In genomic region chr17:58517378-58517927, GRCh38 we compare ENCODE assay signal across 8 cellular contexts. TPM values are rescaled to one million over a fixed set of nuclear protein-coding genes. Genes with fewer than 3 reads are reported as not detected.
A peak's percentile ranks its signal among the peaks of the same experiment; 100 is the strongest.
DNase-seq lines count a peak whose midpoint lies in the region; ATAC-seq and TF ChIP-seq lines count a peak whose summit lies in the region.

No MANE protein-coding gene starts in this region.

- H3F3A ChIP-seq in OCI-LY1 (ENCODE audit: insufficient read depth, low read length), result no peaks in the 10 kb centered on the region

- no peaks in the 10 kb centered on the region for H4K20me1 ChIP-seq in OCI-LY1 (ENCODE audit: insufficient read depth, low read length)

- TF ChIP-seq CTCF in OCI-LY1 (IDR thresholded peaks at IDR 0.05; ENCODE audit: low read length), result no peak
- TF ChIP-seq CTCF in psoas muscle (IDR thresholded peaks at IDR 0.05), result no peak

- peak in 2 of 4 donors; percentile 47 to 56 for ATAC-seq in psoas muscle
- ATAC-seq in HG03521 (IDR thresholded peaks at IDR 0.05; ENCODE audit: unreplicated experiment), result no peak

- no peaks in the 10 kb centered on the region for H3K9me2 ChIP-seq in OCI-LY1 (ENCODE audit: low read depth, low read length)

- H3K79me2 ChIP-seq in OCI-LY1 (ENCODE audit: insufficient read depth, low read length), result no peaks in the 10 kb centered on the region

- no peak overlapping the region for H2AFZ ChIP-seq in OCI-LY1 (ENCODE audit: low read length)

- H3K27me3 ChIP-seq in OCI-LY1 (ENCODE audit: insufficient read depth, low read length) (no peaks in the 10 kb centered on the region), esophagus (ENCODE audit: control insufficient read depth in 1 of 2, insufficient read depth in 2 of 2, low read length in 2 of 2) (no peaks in the 10 kb centered on the region), psoas muscle (ENCODE audit: insufficient read depth in 3 of 3, low read length in 2 of 3) (no peaks in the 10 kb centered on the region)

- H3K9ac ChIP-seq in OCI-LY1 (ENCODE audit: low read length), result peak overlapping the region; percentile 83

- H3K36me3 ChIP-seq in OCI-LY1 (ENCODE audit: insufficient read depth, low read length), result peaks cover 6% of the 10 kb centered on the region; the same call in 1 of the 2 replicates
- peaks cover 0 to under 1% of the 10 kb centered on the region in 2 donors for H3K36me3 ChIP-seq in esophagus (ENCODE audit: control insufficient read depth in 2 of 2, insufficient read depth in 2 of 2, low read length in 1 of 2)
- peaks cover 1 to 16% of the 10 kb centered on the region in 2 donors for H3K36me3 ChIP-seq in psoas muscle (ENCODE audit: insufficient read depth in 1 of 2, low read depth in 1 of 2)

- intact Hi-C loops in psoas muscle (cut with DNase I), result loop anchor here (5.0 to 10.0 kb wide), 2 partner anchors 163 to 175 kb away; partner anchors contain the start of genes SUPT4H1 (in 2 of the 2), RAD51C (in 1 of the 2) and TEX14 (in 1 of the 2)

- peak overlapping the region; percentile 67 for H3K27ac ChIP-seq in OCI-LY1 (ENCODE audit: low read depth, low read length, poor library complexity, severe bottlenecking)
- H3K27ac ChIP-seq in esophagus (ENCODE audit: low read depth in 2 of 2, low read length in 1 of 2), result peak overlapping the region; percentile 95 to 98
- peak overlapping the region; percentile 97 for H3K27ac ChIP-seq in psoas muscle

- H3K4me1 ChIP-seq in OCI-LY1 (ENCODE audit: insufficient read depth, low read length, severe bottlenecking) (peaks cover 45% of the 10 kb centered on the region), esophagus (ENCODE audit: control insufficient read depth in 2 of 2, insufficient read depth in 2 of 2, low read length in 1 of 2) (peaks cover 2 to 10% of the 10 kb centered on the region in 2 donors), psoas muscle (peaks cover 26% of the 10 kb centered on the region)

- peak; percentile 72 for TF ChIP-seq POLR2A in GM18526 (IDR thresholded peaks at IDR 0.05; ENCODE audit: extremely low read depth, insufficient read length)

- DNase-seq in psoas muscle, result no peak
- no peak for DNase-seq in amniotic stem cell (lab: John Stamatoyannopoulos, UW)
- no peak for DNase-seq in activated CD4-positive, alpha-beta T cell treated with anti-CD3 and anti-CD28 coated beads for 48 hours
- DNase-seq in superior temporal gyrus (ENCODE audit: extremely low spot score), result no peak

- peak overlapping the region; percentile 75 for H3K4me3 ChIP-seq in OCI-LY1 (ENCODE audit: low read depth, low read length, poor library complexity, severe bottlenecking)
- H3K4me3 ChIP-seq in esophagus (ENCODE audit: low read depth in 1 of 2, low read length in 2 of 2), result peak overlapping the region; percentile 52 to 76
- peak overlapping the region; percentile 87 for H3K4me3 ChIP-seq in psoas muscle

- no peaks in the 10 kb centered on the region for H3K9me3 ChIP-seq in OCI-LY1 (ENCODE audit: low read length)
- no peaks in the 10 kb centered on the region for H3K9me3 ChIP-seq in esophagus (ENCODE audit: control insufficient read depth in 2 of 2, insufficient read depth in 1 of 2, low read depth in 1 of 2, low read length in 1 of 2)
- H3K9me3 ChIP-seq in psoas muscle, result no peaks in the 10 kb centered on the region

- WGBS in esophagus, 2 donors, result 0 to 1% methylated on average over 17 to 27 of the region's 27 CpGs
- WGBS in psoas muscle, 3 donors, result 0 to 2% (median 0%) methylated on average over 14 to 27 of the region's 27 CpGs

- H3K4me2 ChIP-seq in OCI-LY1 (ENCODE audit: low read length), result peak overlapping the region; percentile 81

RNA-seq across cellular contexts. Expression of gene MTMR4, which starts 3.0 kb away (rescaled TPM):
- 10 to 100 TPM in 1 of 2 donors, 1 to 10 TPM in 1; 9.1 to 15.3 TPM for polyA plus RNA-seq in esophagus
- total RNA-seq in psoas muscle, result 10 to 100 TPM in 3 of 4 donors, 1 to 10 TPM in 1; 4.5 to 11.2 (median 10.8) TPM
- polyA plus RNA-seq in psoas muscle, result 1 to 10 TPM; 2.4 to 7.7 (median 4.0) TPM

RNA-seq across cellular contexts. Expression of gene HSF5, which starts 29.2 kb away (rescaled TPM):
- polyA plus RNA-seq in esophagus (under 1 TPM; 0.01 to 0.02 TPM), psoas muscle (not detected)
- not detected for total RNA-seq in psoas muscle
